8 cellular contexts compared by ENCODE assay signal in the genomic region with DNA sequence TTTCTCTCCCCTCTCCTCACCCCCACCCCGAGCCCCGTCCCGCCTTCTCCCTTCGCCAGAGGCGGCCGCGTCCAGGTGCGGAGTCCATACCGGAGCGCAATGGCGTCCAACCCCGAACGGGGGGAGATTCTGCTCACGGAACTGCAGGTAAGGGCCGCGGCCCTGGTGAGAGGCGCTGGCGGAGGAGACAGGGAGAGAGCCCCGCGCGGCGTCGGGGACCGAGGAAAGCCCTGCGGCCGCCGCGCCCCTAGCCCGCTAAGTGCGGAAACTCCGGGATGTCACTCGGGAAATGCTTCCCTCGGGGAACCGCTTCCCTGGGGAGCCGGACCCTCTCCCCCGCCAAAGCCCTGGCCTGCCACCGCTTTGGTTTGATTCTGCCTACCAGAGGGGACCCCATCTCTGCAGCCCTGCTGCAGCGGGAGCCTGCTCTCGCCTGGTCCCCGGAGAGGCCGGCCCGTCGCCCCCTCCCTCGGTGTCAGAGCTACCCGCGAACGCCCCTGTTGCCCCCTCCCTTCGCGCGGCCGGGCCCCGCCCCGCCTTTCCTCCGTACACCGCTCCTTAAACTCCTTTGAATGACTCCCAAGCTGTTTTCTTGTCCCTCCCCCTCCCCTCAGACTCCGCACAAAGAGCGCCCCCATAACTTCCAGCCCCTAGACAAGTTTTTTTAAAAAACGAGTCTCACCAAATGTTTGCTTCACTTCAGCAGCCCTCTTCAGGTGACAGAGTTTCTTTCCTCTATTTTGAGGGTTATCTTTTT. TPM values are rescaled to one million over a fixed set of nuclear protein-coding genes. Genes with fewer than 3 reads are reported as not detected.
DNase-seq lines count a peak whose midpoint lies in the region; ATAC-seq and FAIRE-seq lines count a peak whose summit lies in the region.

No MANE protein-coding gene starts in this region.

- H3K79me1 ChIP-seq in mesendoderm (ENCODE audit: low read length) = peaks cover 2% of the 10 kb centered on the region

- peak overlapping the region; percentile 94 for H3K18ac ChIP-seq in mesendoderm (ENCODE audit: low read length)

- peak overlapping the region; percentile 56 for H3K4ac ChIP-seq in mesendoderm (ENCODE audit: low read depth, low read length)

- no peaks in the 10 kb centered on the region for H3K27me3 Mint-ChIP-seq in activated CD4-positive, alpha-beta memory T cell treated with anti-CD3 and anti-CD28 coated beads, Interleukin-2, amount 10 ng/mL, durations not matched to agents 7 days and 5 days
- H3K27me3 Mint-ChIP-seq in effector memory CD8-positive, alpha-beta T cell = no peaks in the 10 kb centered on the region

- H3K9me3 ChIP-seq in BLaER1 treated with 17β-estradiol and CSF1 and Interleukin-3, amounts not matched to agents 10 nM and 100 nM (replicated peaks in 1 of 11) = no peaks in the 10 kb centered on the region

- H4K20me1 ChIP-seq in BLaER1 treated with 17β-estradiol and CSF1 and Interleukin-3, amounts not matched to agents 10 nM and 100 nM = peaks cover 0 to 51% (median 39%) of the 10 kb centered on the region in 11 experiments; a peak in 14 of 22 replicates

- peak overlapping the region; percentile 93 for H3K27ac Mint-ChIP-seq in activated CD4-positive, alpha-beta memory T cell treated with anti-CD3 and anti-CD28 coated beads, Interleukin-2, amount 10 ng/mL, durations not matched to agents 7 days and 5 days
- peak overlapping the region; percentile 94 to 99 for H3K27ac Mint-ChIP-seq in effector memory CD8-positive, alpha-beta T cell

- H3K4me2 ChIP-seq in BLaER1 treated with 17β-estradiol and CSF1 and Interleukin-3, amounts not matched to agents 10 nM and 100 nM = peak overlapping the region; percentile 42 to 91 (median 83); a peak in 21 of 22 replicates
- H3K4me2 ChIP-seq in mesendoderm (ENCODE audit: low read length) = peak overlapping the region; percentile 64

- peak overlapping the region; percentile 87 for H3K56ac ChIP-seq in mesendoderm (ENCODE audit: low read length)

- H3K9me3 Mint-ChIP-seq in activated CD4-positive, alpha-beta memory T cell treated with anti-CD3 and anti-CD28 coated beads, Interleukin-2, amount 10 ng/mL, durations not matched to agents 7 days and 5 days = no peaks in the 10 kb centered on the region
- H3K9me3 Mint-ChIP-seq in effector memory CD8-positive, alpha-beta T cell = no peaks in the 10 kb centered on the region

- peaks cover 14% of the 10 kb centered on the region for H3K79me2 ChIP-seq in mesendoderm (ENCODE audit: control insufficient read depth, insufficient read depth, low read length)

- H2BK5ac ChIP-seq in mesendoderm (ENCODE audit: low read length) = no peak overlapping the region

- H4K5ac ChIP-seq in mesendoderm (ENCODE audit: low read length) = no peak overlapping the region

- peak overlapping the region; percentile 48 for H3K23ac ChIP-seq in mesendoderm (ENCODE audit: low read length)

- H3K27ac ChIP-seq in BLaER1 treated with 17β-estradiol and CSF1 and Interleukin-3, amounts not matched to agents 10 nM and 100 nM = peak overlapping the region; percentile 84 to 98 (median 89)
- peak overlapping the region; percentile 98 for H3K27ac ChIP-seq in mesendoderm (ENCODE audit: low read depth, low read length)

- H2BK120ac ChIP-seq in mesendoderm (ENCODE audit: low read depth, low read length) = peak overlapping the region; percentile 51

- H3K9ac ChIP-seq in BLaER1 treated with 17β-estradiol and CSF1 and Interleukin-3, amounts not matched to agents 10 nM and 100 nM = peak overlapping the region; percentile 87 to 98 (median 94)
- H3K9ac ChIP-seq in mesendoderm (ENCODE audit: low read length) = peak overlapping the region; percentile 79

- peaks cover 12 to 41% (median 30%) of the 10 kb centered on the region in 10 experiments for H3K4me1 ChIP-seq in BLaER1 treated with 17β-estradiol and CSF1 and Interleukin-3, amounts not matched to agents 10 nM and 100 nM
- H3K4me1 ChIP-seq in mesendoderm (ENCODE audit: control insufficient read depth, low read depth, low read length) = peaks cover 3% of the 10 kb centered on the region

- POLR2A ChIA-PET in activated CD4-positive, alpha-beta memory T cell treated with anti-CD3 and anti-CD28 coated beads, Interleukin-2, amount 10 ng/mL, durations not matched to agents 7 days and 5 days (lab: Charles Lee) = interaction anchor here (0.6 to 3.5 kb wide), 18 partner anchors 9 to 1771 kb away, joined by 3 to 39 read pairs (median 4); partner anchors contain the start of genes GTF2B and SELENOF

- peak; percentile 36 for ATAC-seq in HG03442 (IDR thresholded peaks at IDR 0.05; ENCODE audit: unreplicated experiment)
- peak; percentile 38 for ATAC-seq in effector memory CD8-positive, alpha-beta T cell (replicated peaks)

- DNase-seq in GM19239 (ENCODE audit: insufficient read length, low spot score) (no peak), NCI-H748 (lab: John Stamatoyannopoulos, UW; ENCODE audit: unreplicated experiment) (peak; percentile 73), mesendoderm (peak; percentile 94)
- peak; percentile 66 for DNase-seq in activated CD4-positive, alpha-beta memory T cell treated with anti-CD3 and anti-CD28 coated beads, Interleukin-2, amount 10 ng/mL, durations not matched to agents 7 days and 5 days
- DNase-seq in effector memory CD8-positive, alpha-beta T cell = peak; percentile 39 to 49 (median 42)
- DNase-seq in stimulated activated CD8-positive, alpha-beta memory T cell treated with anti-CD3 and anti-CD28 coated beads, Interleukin-15, amount 100 ng/mL, for 4 hours (ENCODE audit: low read depth in 2 of 2) = peak; percentile 14 to 28

- CTCF ChIA-PET in activated CD4-positive, alpha-beta memory T cell treated with anti-CD3 and anti-CD28 coated beads, Interleukin-2, amount 10 ng/mL, durations not matched to agents 7 days and 5 days (lab: Charles Lee) = interaction anchor here (0.6 to 4.0 kb wide), 16 partner anchors 9 to 1318 kb away, joined by 3 to 30 read pairs (median 5); no protein-coding TSS in a partner anchor

- H3K4me3 ChIP-seq in BLaER1 treated with 17β-estradiol and CSF1 and Interleukin-3, amounts not matched to agents 10 nM and 100 nM = peak overlapping the region; percentile 84 to 100 (median 96)
- peak overlapping the region; percentile 71 for H3K4me3 ChIP-seq in mesendoderm (ENCODE audit: low read length)

- no CpG with 5 or more reads among the region's 58 CpGs for WGBS in mesendoderm (ENCODE audit: extremely low coverage, insufficient coverage, low lambda C conversion rate)

- H4K8ac ChIP-seq in mesendoderm (ENCODE audit: low read depth, low read length) = peak overlapping the region; percentile 95

- peaks cover 25% of the 10 kb centered on the region for H3K4me1 Mint-ChIP-seq in activated CD4-positive, alpha-beta memory T cell treated with anti-CD3 and anti-CD28 coated beads, Interleukin-2, amount 10 ng/mL, durations not matched to agents 7 days and 5 days
- H3K4me1 Mint-ChIP-seq in effector memory CD8-positive, alpha-beta T cell (ENCODE audit: low read depth in 2 of 2) = peaks cover 11 to 28% of the 10 kb centered on the region in 2 donors

- H2BK15ac ChIP-seq in mesendoderm (replicated peaks; ENCODE audit: low read depth) = no peak overlapping the region

- H3K27me3 ChIP-seq in BLaER1 treated with 17β-estradiol and CSF1 and Interleukin-3, amounts not matched to agents 10 nM and 100 nM = no peaks in the 10 kb centered on the region
- no peaks in the 10 kb centered on the region for H3K27me3 ChIP-seq in mesendoderm (ENCODE audit: insufficient read depth, low read length, poor library complexity)

- H3K4me3 Mint-ChIP-seq in activated CD4-positive, alpha-beta memory T cell treated with anti-CD3 and anti-CD28 coated beads, Interleukin-2, amount 10 ng/mL, durations not matched to agents 7 days and 5 days = peak overlapping the region; percentile 99
- H3K4me3 Mint-ChIP-seq in effector memory CD8-positive, alpha-beta T cell = peak overlapping the region; percentile 90 to 100

- no peak overlapping the region for H2AK5ac ChIP-seq in mesendoderm (ENCODE audit: low read length)

- H3K36me3 ChIP-seq in BLaER1 treated with 17β-estradiol and CSF1 and Interleukin-3, amounts not matched to agents 10 nM and 100 nM = peaks cover 0 to 20% (median 9%) of the 10 kb centered on the region in 11 experiments; a peak in 13 of 22 replicates
- H3K36me3 ChIP-seq in mesendoderm (ENCODE audit: control insufficient read depth, insufficient read depth, low read length) = no peaks in the 10 kb centered on the region

- FAIRE-seq in GM19239 (lab: Jason Lieb, UNC) = peak; percentile 77

- H3K36me3 Mint-ChIP-seq in activated CD4-positive, alpha-beta memory T cell treated with anti-CD3 and anti-CD28 coated beads, Interleukin-2, amount 10 ng/mL, durations not matched to agents 7 days and 5 days (ENCODE audit: low read depth) = peaks cover 7% of the 10 kb centered on the region
- H3K36me3 Mint-ChIP-seq in effector memory CD8-positive, alpha-beta T cell (ENCODE audit: insufficient read depth) = peaks cover 20% of the 10 kb centered on the region

RNA-seq across cellular contexts. Expression of gene PKN2, which starts 0.6 kb away (rescaled TPM):
- total RNA-seq in activated CD4-positive, alpha-beta memory T cell treated with anti-CD3 and anti-CD28 coated beads, Interleukin-2, amount 10 ng/mL, durations not matched to agents 7 days and 5 days = 10 to 100 TPM; 25.5 to 25.9 TPM
- 14.1 TPM for polyA plus RNA-seq in mesendoderm (2013, experiment 1 of 2)
- polyA plus RNA-seq in mesendoderm (2013, experiment 2 of 2) = 14.7 TPM
